8 cellular contexts compared by ENCODE assay signal in genomic region chr22:46613606-46613997, GRCh38. TPM values are rescaled to one million over a fixed set of nuclear protein-coding genes. Genes with fewer than 3 reads are reported as not detected.
DNase-seq lines count a peak whose midpoint lies in the region; ATAC-seq, FAIRE-seq and TF ChIP-seq lines count a peak whose summit lies in the region.

No MANE protein-coding gene starts in this region.

- POLR2A ChIA-PET in naive thymus-derived CD4-positive, alpha-beta T cell (lab: Charles Lee), result interaction anchor here (0.6 to 1.0 kb wide), 3 partner anchors 15 to 149 kb away, joined by 3 to 5 read pairs (median 4); partner anchors contain the start of gene TBC1D22A
- POLR2A ChIA-PET in Caco-2 (lab: Charles Lee), result no interaction called here

- H3K27me3 ChIP-seq in astrocyte (ENCODE audit: insufficient read depth, low read length) (no peaks in the 10 kb centered on the region), Caco-2 (replicated peaks; ENCODE audit: control insufficient read depth, insufficient read depth, low read length) (no peaks in the 10 kb centered on the region), testis (no peaks in the 10 kb centered on the region)
- H3K27me3 ChIP-seq in naive thymus-derived CD4-positive, alpha-beta T cell (ENCODE audit: control insufficient read depth in 2 of 2, insufficient read depth in 2 of 2, low read length in 2 of 2), result no peaks in the 10 kb centered on the region

- intact Hi-C loops in Calu3 (cut with micrococcal nuclease; ENCODE audit: unreplicated experiment) (no loop called here), Caco-2 (cut with micrococcal nuclease; ENCODE audit: unreplicated experiment) (no loop called here), testis (cut with DNase I; ENCODE audit: low total_unique reads) (no loop called here)
- intact Hi-C loops in naive thymus-derived CD4-positive, alpha-beta T cell (cut with micrococcal nuclease), result loop anchor here in 1 of 2 donors (1.0 to 2.0 kb wide), 2 partner anchors 21 to 125 kb away; partner anchors contain the start of gene CERK

- no peak overlapping the region for H3K4me2 ChIP-seq in astrocyte (ENCODE audit: low read length)

- peaks cover 62% of the 10 kb centered on the region for H4K20me1 ChIP-seq in astrocyte (ENCODE audit: insufficient read depth, low read length)

- no peak for FAIRE-seq in astrocyte (lab: Jason Lieb, UNC)

- BruUV-seq in Calu3 (replicated peaks; lab: Mats Ljungman, UMichigan), result no TSS peak
- no TSS peak for BruUV-seq in Caco-2 (replicated peaks; lab: Mats Ljungman, UMichigan)

- DNase-seq in Calu3, result peak; percentile 11
- DNase-seq in Jurkat, Clone E6-1 (ENCODE audit: low read depth, low spot score), result peak; percentile 51
- DNase-seq in astrocyte (ENCODE audit: low read depth), result no peak
- peak in 1 of 9 donors; percentile 33 for DNase-seq in naive thymus-derived CD4-positive, alpha-beta T cell
- no peak for DNase-seq in Caco-2
- DNase-seq in testis, result no peak
- DNase-seq in caudate nucleus (lab: John Stamatoyannopoulos, UW), result no peak

- H3K4me3 ChIP-seq in Jurkat, Clone E6-1 (ENCODE audit: low read length), result peak overlapping the region; percentile 71
- no peak overlapping the region for H3K4me3 ChIP-seq in astrocyte (ENCODE audit: insufficient read depth, low read depth, low read length)
- peak overlapping the region; percentile 71 for H3K4me3 ChIP-seq in naive thymus-derived CD4-positive, alpha-beta T cell (ENCODE audit: low read length)
- H3K4me3 ChIP-seq in Caco-2 (ENCODE audit: low read depth, low read length), result no peak overlapping the region
- H3K4me3 ChIP-seq in testis, result no peak overlapping the region

- peaks cover 8% of the 10 kb centered on the region for H3K36me3 Mint-ChIP-seq in Calu3 (ENCODE audit: insufficient read depth, unreplicated experiment)
- no peaks in the 10 kb centered on the region for H3K36me3 Mint-ChIP-seq in astrocyte (ENCODE audit: low read depth, unreplicated experiment)
- H3K36me3 Mint-ChIP-seq in naive thymus-derived CD4-positive, alpha-beta T cell, result peaks cover 0 to 3% (median 0%) of the 10 kb centered on the region in 5 donors
- no peaks in the 10 kb centered on the region for H3K36me3 Mint-ChIP-seq in Caco-2 (ENCODE audit: insufficient read depth, unreplicated experiment)

- no peak overlapping the region for H3K27ac Mint-ChIP-seq in Calu3 (ENCODE audit: unreplicated experiment)
- peak overlapping the region; percentile 12 for H3K27ac Mint-ChIP-seq in astrocyte (ENCODE audit: unreplicated experiment)
- H3K27ac Mint-ChIP-seq in naive thymus-derived CD4-positive, alpha-beta T cell, result peak overlapping the region; percentile 72 to 95 (median 85)
- no peak overlapping the region for H3K27ac Mint-ChIP-seq in Caco-2 (ENCODE audit: unreplicated experiment)

- H3K27me3 Mint-ChIP-seq in Calu3 (ENCODE audit: unreplicated experiment), result no peaks in the 10 kb centered on the region
- H3K27me3 Mint-ChIP-seq in astrocyte (ENCODE audit: low read depth, unreplicated experiment), result no peaks in the 10 kb centered on the region
- no peaks in the 10 kb centered on the region for H3K27me3 Mint-ChIP-seq in naive thymus-derived CD4-positive, alpha-beta T cell
- H3K27me3 Mint-ChIP-seq in Caco-2 (ENCODE audit: insufficient read depth, unreplicated experiment), result no peaks in the 10 kb centered on the region

- ATAC-seq in naive thymus-derived CD4-positive, alpha-beta T cell, result no peak
- ATAC-seq in GM19397 (IDR thresholded peaks at IDR 0.05; ENCODE audit: unreplicated experiment), result no peak

- no peak for TF ChIP-seq POLR2A in testis (IDR thresholded peaks at IDR 0.05)

- H3K79me2 ChIP-seq in astrocyte (ENCODE audit: insufficient read depth, low read length), result peaks cover 9% of the 10 kb centered on the region

- TF ChIP-seq CTCF in Calu3 (IDR thresholded peaks at IDR 0.05; ENCODE audit: unreplicated experiment) (no peak), astrocyte (IDR thresholded peaks at IDR 0.05; ENCODE audit: insufficient read depth, low read depth, low read length) (no peak), Caco-2 (IDR thresholded peaks at IDR 0.05; ENCODE audit: insufficient read depth in 1 of 2, low read depth in 1 of 2, low read length in 1 of 2, severe bottlenecking in 1 of 2, unreplicated experiment in 1 of 2) (no peak), testis (IDR thresholded peaks at IDR 0.05) (no peak)

- H2AFZ ChIP-seq in astrocyte (ENCODE audit: low read depth, low read length), result no peak overlapping the region

- H3K9ac ChIP-seq in astrocyte (ENCODE audit: low read length), result no peak overlapping the region

- H3K4me1 ChIP-seq in astrocyte (ENCODE audit: insufficient read depth, low read length) (peaks cover 4% of the 10 kb centered on the region), Caco-2 (peaks cover 12% of the 10 kb centered on the region), testis (peaks cover 6% of the 10 kb centered on the region)
- H3K4me1 ChIP-seq in naive thymus-derived CD4-positive, alpha-beta T cell (ENCODE audit: control insufficient read depth in 2 of 2, insufficient read depth in 2 of 2, low read length in 2 of 2), result peaks cover 23 to 24% of the 10 kb centered on the region in 2 donors

- CTCF ChIA-PET in Calu3 (lab: Charles Lee) (no interaction called here), Caco-2 (lab: Charles Lee) (interaction anchor here (0.8 kb wide), 1 partner anchor 22 kb away, joined by 3 read pairs; no protein-coding TSS in a partner anchor)
- CTCF ChIA-PET in naive thymus-derived CD4-positive, alpha-beta T cell (lab: Charles Lee), result interaction anchor here (1.3 kb wide), 1 partner anchor 14 kb away, joined by 3 read pairs; no protein-coding TSS in a partner anchor

- no peak overlapping the region for H3K27ac ChIP-seq in astrocyte (ENCODE audit: low read depth, low read length)
- no peak overlapping the region for H3K27ac ChIP-seq in naive thymus-derived CD4-positive, alpha-beta T cell (ENCODE audit: low read depth, low read length)
- H3K27ac ChIP-seq in testis, result no peak overlapping the region
- no peak overlapping the region for H3K27ac ChIP-seq in caudate nucleus (ENCODE audit: low read depth, low read length)

- H3K4me1 Mint-ChIP-seq in Calu3 (ENCODE audit: low read depth, unreplicated experiment), result peaks cover 50% of the 10 kb centered on the region
- H3K4me1 Mint-ChIP-seq in astrocyte (ENCODE audit: low read depth, unreplicated experiment), result peaks cover 11% of the 10 kb centered on the region
- peaks cover 22 to 39% (median 29%) of the 10 kb centered on the region in 7 donors for H3K4me1 Mint-ChIP-seq in naive thymus-derived CD4-positive, alpha-beta T cell
- peaks cover 14% of the 10 kb centered on the region for H3K4me1 Mint-ChIP-seq in Caco-2 (ENCODE audit: low read depth, unreplicated experiment)

- H3K9me3 Mint-ChIP-seq in Calu3 (ENCODE audit: low read depth, unreplicated experiment), result no peaks in the 10 kb centered on the region
- no peaks in the 10 kb centered on the region for H3K9me3 Mint-ChIP-seq in astrocyte (ENCODE audit: unreplicated experiment)
- no peaks in the 10 kb centered on the region for H3K9me3 Mint-ChIP-seq in naive thymus-derived CD4-positive, alpha-beta T cell
- H3K9me3 Mint-ChIP-seq in Caco-2 (ENCODE audit: unreplicated experiment), result no peaks in the 10 kb centered on the region

- H3K9me3 ChIP-seq in astrocyte (ENCODE audit: insufficient read depth, low read depth, low read length) (no peaks in the 10 kb centered on the region), Caco-2 (no peaks in the 10 kb centered on the region), testis (no peaks in the 10 kb centered on the region)
- no peaks in the 10 kb centered on the region for H3K9me3 ChIP-seq in naive thymus-derived CD4-positive, alpha-beta T cell (ENCODE audit: control insufficient read depth in 2 of 3, low read length in 3 of 3)

- H3K36me3 ChIP-seq in astrocyte (ENCODE audit: insufficient read depth, low read length), result no peaks in the 10 kb centered on the region
- H3K36me3 ChIP-seq in naive thymus-derived CD4-positive, alpha-beta T cell (ENCODE audit: control insufficient read depth in 2 of 3, insufficient read depth in 3 of 3, low read length in 3 of 3), result no peaks in the 10 kb centered on the region
- no peaks in the 10 kb centered on the region for H3K36me3 ChIP-seq in Caco-2 (ENCODE audit: control insufficient read depth, insufficient read depth, low read length)
- no peaks in the 10 kb centered on the region for H3K36me3 ChIP-seq in testis (ENCODE audit: low read depth, missing control alignments)

- H3K4me3 Mint-ChIP-seq in Calu3 (ENCODE audit: low read depth, unreplicated experiment) (no peak overlapping the region), astrocyte (ENCODE audit: unreplicated experiment) (no peak overlapping the region), Caco-2 (ENCODE audit: unreplicated experiment) (no peak overlapping the region)
- peak overlapping the region; percentile 88 to 96 (median 92) for H3K4me3 Mint-ChIP-seq in naive thymus-derived CD4-positive, alpha-beta T cell

- WGBS in testis, 2 donors, result 80 to 85% methylated on average over 8 to 10 of the region's 10 CpGs

RNA-seq across cellular contexts. Expression of gene GRAMD4, which starts 6.6 kb away (rescaled TPM):
- 61.2 and 63.4 TPM in 2 replicates for total RNA-seq in Calu3 (2022)
- polyA plus RNA-seq in Jurkat, Clone E6-1 (2012; ENCODE audit: insufficient read depth, insufficient read length), result 47.0 TPM
- 14.3 and 17.8 TPM in 2 replicates for total RNA-seq in astrocyte
- 10 to 100 TPM; 13.9 to 48.5 (median 15.6) TPM for total RNA-seq in naive thymus-derived CD4-positive, alpha-beta T cell
- polyA plus RNA-seq in naive thymus-derived CD4-positive, alpha-beta T cell, result 1 to 10 TPM; 2.1 to 2.8 TPM
- 20.8 and 23.4 TPM in 2 replicates for total RNA-seq in Caco-2 (2022)
- total RNA-seq in testis, result 10 to 100 TPM; 61.2 to 81.5 TPM
- 20.8 TPM for polyA plus RNA-seq in testis (ENCODE audit: insufficient read depth, low read depth, low replicate concordance)

Comparison
In these comparisons a context has a peak if more than half of its experiments do, and no peak if none do; other contexts are left out.
1. DNase-seq: peak in Calu3 (single experiment) and Jurkat, Clone E6-1 (single experiment); none in astrocyte (single experiment), Caco-2 (0 of 2), testis (single experiment) and caudate nucleus (0 of 61).
2. H3K27ac Mint-ChIP-seq: peak in astrocyte (single experiment) and naive thymus-derived CD4-positive, alpha-beta T cell (9 of 9); none in Calu3 (single experiment) and Caco-2 (single experiment).
3. H3K4me3 Mint-ChIP-seq: peak in naive thymus-derived CD4-positive, alpha-beta T cell (10 of 10); none in Calu3 (single experiment), astrocyte (single experiment) and Caco-2 (single experiment).
4. H3K4me3 ChIP-seq: peak in Jurkat, Clone E6-1 (single experiment) and naive thymus-derived CD4-positive, alpha-beta T cell (single experiment); none in astrocyte (single experiment), Caco-2 (single experiment) and testis (0 of 2).